25 cellular contexts compared by ENCODE assay signal in the genomic region with DNA sequence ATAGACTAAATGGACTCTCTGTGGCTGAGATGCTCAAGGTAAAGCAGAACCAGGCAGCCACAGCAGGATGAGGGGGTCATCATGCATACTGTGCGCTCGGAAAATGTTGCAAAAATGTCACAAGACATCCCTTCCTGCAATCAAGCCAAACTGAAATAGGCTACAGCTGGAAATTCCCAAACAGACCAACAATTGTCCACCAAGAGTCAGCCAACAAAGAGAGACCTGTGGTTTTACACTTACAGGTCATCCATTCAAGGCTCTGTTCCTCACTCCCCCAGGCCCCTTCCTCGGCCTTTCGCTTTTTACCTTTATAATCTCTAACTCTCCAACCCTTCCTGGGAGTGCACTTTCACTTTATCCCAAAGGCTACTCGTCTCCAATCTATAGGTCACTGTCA.
"Had no signal": no experiment of that assay in that cellular context is flagged by ENCODE, and none has a peak within 500 bp of the region (broad histone marks: within the 10 kb centered on the region; RNA-seq: fewer than 3 reads in every experiment).

No MANE protein-coding gene starts in this region.

- H3K4me3 ChIP-seq: MG63, Peyer's patch, SJSA1 had no signal

- H3K9ac ChIP-seq: SK-N-SH had no signal

- ATAC-seq: HepG2, PC-3 had no signal

- DNase-seq: IMR-90; Karpas-422; KG1; MG63; NCI-H1092 treated with DMSO at 0.1 percent for 48 hours; NCI-H1436; NCI-H187; NCI-H2029; NCI-H2081 treated with DMSO at 0.1 percent for 48 hours; NCI-H2171; NCI-H226; NCI-H446; NCI-H510A; NCI-H524 treated with DMSO at 0.1 percent for 48 hours; NCI-H69; NCI-H774; NK-92 treated with Interleukin-12 subunit alpha and Interleukin-12 subunit beta, amount 100 ng/mL, for 24 hours; PC-3; Peyer's patch; Right ventricle myocardium superior; SIG-M5; SK-N-SH; SW 1271 had no signal

- H3K27ac ChIP-seq: Peyer's patch, SJSA1 had no signal

- H3K36me3 ChIP-seq: MG63, Peyer's patch, SJSA1 had no signal

- H3K4me2 ChIP-seq: SK-N-SH had no signal

- FAIRE-seq: HepG2 had no signal

- H3K9me3 ChIP-seq: MG63, Peyer's patch, SJSA1, SK-N-SH had no signal

- H3K27me3 ChIP-seq: MG63, Peyer's patch, SJSA1 had no signal

- H3K4me1 ChIP-seq: Peyer's patch, SJSA1 had no signal
